In genomic region chr3:160829486-160830009, GRCh38 we compare ENCODE assay signal across 15 cellular contexts.
"Had no signal": no experiment of that assay in that cellular context is flagged by ENCODE, and none has a peak within 500 bp of the region (broad histone marks: within the 10 kb centered on the region; RNA-seq: fewer than 3 reads in every experiment).

No MANE protein-coding gene starts in this region.

- H3K27me3 ChIP-seq: foreskin keratinocyte, upper lobe of left lung had no signal

- H3K4me3 Mint-ChIP-seq: activated naive CD4-positive, alpha-beta T cell treated with anti-CD3 and anti-CD28 coated beads for 36 hours; mesothelial cell of epicardium; naive thymus-derived CD8-positive, alpha-beta T cell; T-cell had no signal

- H3K9me3 ChIP-seq: upper lobe of left lung had no signal

- H3K36me3 ChIP-seq: left ventricle myocardium inferior, upper lobe of left lung had no signal

- H3K4me3 ChIP-seq: left ventricle myocardium inferior, upper lobe of left lung had no signal

- H3K4me1 Mint-ChIP-seq: T-cell had no signal

- H3K27ac ChIP-seq: foreskin keratinocyte, left ventricle myocardium inferior, upper lobe of left lung had no signal

- H3K9me3 Mint-ChIP-seq: activated naive CD4-positive, alpha-beta T cell treated with anti-CD3 and anti-CD28 coated beads for 36 hours had no signal

- ATAC-seq: foreskin keratinocyte; naive thymus-derived CD8-positive, alpha-beta T cell; T-cell had no signal

- H3K36me3 Mint-ChIP-seq: naive thymus-derived CD8-positive, alpha-beta T cell; T-cell had no signal

- DNase-seq: activated naive CD4-positive, alpha-beta T cell treated with anti-CD3 and anti-CD28 coated beads for 36 hours; activated T-cell treated with anti-CD3 and anti-CD28 coated beads, Interleukin-2, amount 50 U/mL, for 48 hours; amygdala; dermis blood vessel endothelial cell; effector CD8-positive, alpha-beta T cell; foreskin keratinocyte; kidney glomerular epithelial cell; left ventricle myocardium inferior; mammary epithelial cell; naive thymus-derived CD8-positive, alpha-beta T cell; stimulated activated CD4-positive, alpha-beta T cell treated with anti-CD3 and anti-CD28 coated beads, Interleukin-4, amount 100 ng/mL, for 24 hours; stimulated activated naive CD4-positive, alpha-beta T cell treated with Interleukin-2 at 50 U/mL for 16 hours; T-cell; upper lobe of left lung had no signal
